9 cellular contexts compared by ENCODE assay signal in genomic region chr18:22282311-22283235, GRCh38.
DNase-seq lines count a peak whose midpoint lies in the region; ATAC-seq and TF ChIP-seq lines count a peak whose summit lies in the region.
"Had no signal": no experiment of that assay in that cellular context is flagged by ENCODE, and none has a peak within 500 bp of the region (broad histone marks: within the 10 kb centered on the region; RNA-seq: fewer than 3 reads in every experiment).

No MANE protein-coding gene starts in this region.

- H3K4me3 Mint-ChIP-seq in immature natural killer cell: peak overlapping the region; percentile 7 to 65 (median 36)
- H3K4me3 Mint-ChIP-seq: activated B cell treated with CpG ODN at 0.5 μM for 24 hours had no signal

- no peaks in the 10 kb centered on the region for H3K9me3 ChIP-seq in vagina

- CTCF ChIA-PET in AG04449 (lab: Yijun Ruan, JAX): interaction anchor here (1.3 kb wide), 1 partner anchor 281 kb away, joined by 5 read pairs; no protein-coding TSS in a partner anchor

- H3K4me3 ChIP-seq in AG04449 (ENCODE audit: low read depth, low read length) (no peak overlapping the region), vagina (no peak overlapping the region)

- POLR2A ChIA-PET in AG04449 (lab: Yijun Ruan, JAX): interaction anchor here (1.2 kb wide), 1 partner anchor 27 kb away, joined by 3 read pairs; no protein-coding TSS in a partner anchor

- peaks cover 16% of the 10 kb centered on the region for H3K4me1 ChIP-seq in vagina

- TF ChIP-seq POLR2A in vagina (IDR thresholded peaks at IDR 0.05): no peak

- no peaks in the 10 kb centered on the region for H3K27me3 ChIP-seq in vagina

- peak overlapping the region; percentile 85 to 97 (median 91) for H3K27ac Mint-ChIP-seq in immature natural killer cell
- H3K27ac Mint-ChIP-seq: activated B cell treated with CpG ODN at 0.5 μM for 24 hours had no signal

- peak; percentile 21 for DNase-seq in AG04449 (ENCODE audit: low read depth, low spot score)
- peak; percentile 88 for DNase-seq in HT-29 (ENCODE audit: low spot score)
- DNase-seq in activated gamma-delta T cell (lab: John Stamatoyannopoulos, UW): peak; percentile 37
- peak; percentile 80 to 87 (median 81) for DNase-seq in immature natural killer cell
- no peak for DNase-seq in vagina (ENCODE audit: extremely low spot score in 2 of 2)
- DNase-seq: activated B cell treated with CpG ODN at 0.5 μM for 24 hours had no signal

- no peak overlapping the region for H3K27ac ChIP-seq in vagina

- H3K27me3 Mint-ChIP-seq in immature natural killer cell (ENCODE audit: low read depth in 3 of 3): peaks cover 0 to 4% (median 2%) of the 10 kb centered on the region in 3 donors
- H3K27me3 Mint-ChIP-seq: activated B cell treated with CpG ODN at 0.5 μM for 24 hours had no signal

- intact Hi-C loops in vagina (cut with DNase I): no loop called here

- peaks cover 0 to 3% (median 0%) of the 10 kb centered on the region in 3 donors for H3K36me3 Mint-ChIP-seq in immature natural killer cell

- H3K4me1 Mint-ChIP-seq in immature natural killer cell: peaks cover 18 to 23% of the 10 kb centered on the region in 2 donors
- H3K4me1 Mint-ChIP-seq: activated B cell treated with CpG ODN at 0.5 μM for 24 hours had no signal

- H3K9me3 Mint-ChIP-seq in immature natural killer cell: no peaks in the 10 kb centered on the region
- H3K9me3 Mint-ChIP-seq: activated B cell treated with CpG ODN at 0.5 μM for 24 hours had no signal

- TF ChIP-seq CTCF in AG04449 (IDR thresholded peaks at IDR 0.05; ENCODE audit: insufficient read depth, low read length, missing control alignments) (no peak), vagina (IDR thresholded peaks at IDR 0.05) (no peak)

- ATAC-seq in HG03442 (IDR thresholded peaks at IDR 0.05; ENCODE audit: unreplicated experiment) (no peak), HG02884 (IDR thresholded peaks at IDR 0.05; ENCODE audit: unreplicated experiment) (no peak), HG03135 (IDR thresholded peaks at IDR 0.05; ENCODE audit: unreplicated experiment) (no peak)

- no peaks in the 10 kb centered on the region for H3K36me3 ChIP-seq in vagina

Comparison
In these comparisons a context has a peak if more than half of its experiments do, and no peak if none do; other contexts are left out.
1. DNase-seq: peak in AG04449 (single experiment), HT-29 (single experiment), activated gamma-delta T cell (single experiment) and immature natural killer cell (3 of 3); none in vagina (0 of 2).